8 cellular contexts compared by ENCODE assay signal in genomic region chr6:33702345-33702977, GRCh38. TPM values are rescaled to one million over a fixed set of nuclear protein-coding genes. Genes with fewer than 3 reads are reported as not detected.
DNase-seq lines count a peak whose midpoint lies in the region; ATAC-seq and TF ChIP-seq lines count a peak whose summit lies in the region.

No MANE protein-coding gene starts in this region.

- in situ Hi-C loops in GM23248 (cut with MboI), result loop anchor here (10.0 kb wide), 1 partner anchor 118 kb away; the partner anchor contains the start of gene BAK1

- H3K79me2 ChIP-seq in GM23248 (ENCODE audit: insufficient read depth), result no peaks in the 10 kb centered on the region

- H3K9me3 Mint-ChIP-seq in CD8-positive, alpha-beta T cell, result no peaks in the 10 kb centered on the region
- H3K9me3 Mint-ChIP-seq in endothelial cell (ENCODE audit: unreplicated experiment) (no peaks in the 10 kb centered on the region), naive B cell (no peaks in the 10 kb centered on the region)

- H3K4me2 ChIP-seq in GM23248 (ENCODE audit: unreplicated experiment), result no peak overlapping the region

- peaks cover 8% of the 10 kb centered on the region for H3K36me3 ChIP-seq in CD8-positive, alpha-beta T cell (ENCODE audit: insufficient read depth, low read length)
- H3K36me3 ChIP-seq in GM23248 (ENCODE audit: low read depth), result peaks cover 6% of the 10 kb centered on the region; the same call in 1 of the 2 replicates

- H3K4me3 ChIP-seq in CD8-positive, alpha-beta T cell (ENCODE audit: low read depth, low read length), result no peak overlapping the region
- no peak overlapping the region for H3K4me3 ChIP-seq in GM23248

- POLR2A ChIA-PET in CD8-positive, alpha-beta T cell (lab: Charles Lee), result interaction anchor here (0.7 to 1.1 kb wide), 2 partner anchors 8 to 157 kb away, joined by 3 to 4 read pairs; no protein-coding TSS in a partner anchor

- intact Hi-C loops in CD8-positive, alpha-beta T cell (cut with DNase I, micrococcal nuclease), result no loop called here

- no peaks in the 10 kb centered on the region for H3K27me3 ChIP-seq in CD8-positive, alpha-beta T cell (ENCODE audit: insufficient read depth, low read length)
- H3K27me3 ChIP-seq in GM23248 (replicated peaks; ENCODE audit: insufficient read depth), result no peaks in the 10 kb centered on the region

- WGBS in GM23248 (ENCODE audit: low coverage in 1 of 2, low lambda C conversion rate in 2 of 2, missing lambda C conversion rate in 2 of 2), 2 experiments, result 100% methylated on average over 1 of the region's 1 CpG

- H3K9ac ChIP-seq in GM23248, result peak overlapping the region; percentile 7; the same call in 1 of the 2 replicates

- peak; percentile 48 for ATAC-seq in CD8-positive, alpha-beta T cell
- ATAC-seq in naive B cell (ENCODE audit: low read depth in 2 of 2) (peak; percentile 47 to 73), HG02759 (IDR thresholded peaks at IDR 0.05; ENCODE audit: unreplicated experiment) (no peak), GM18909 (IDR thresholded peaks at IDR 0.05; ENCODE audit: poor library complexity, unreplicated experiment) (no peak)

- no peak for DNase-seq in CD8-positive, alpha-beta T cell
- DNase-seq in GM23248, result peak; percentile 84
- DNase-seq in RPMI7951 (ENCODE audit: low read depth), result peak; percentile 62
- DNase-seq in endothelial cell (ENCODE audit: low spot score), result peak; percentile 40
- no peak for DNase-seq in naive B cell
- DNase-seq in DMS153 (lab: John Stamatoyannopoulos, UW), result no peak

- H3K4me1 ChIP-seq in CD8-positive, alpha-beta T cell (ENCODE audit: insufficient read depth, low read length), result peaks cover 12% of the 10 kb centered on the region
- peaks cover 7% of the 10 kb centered on the region; the same call in 1 of the 2 replicates for H3K4me1 ChIP-seq in GM23248 (ENCODE audit: insufficient read depth)

- no peaks in the 10 kb centered on the region for H3K9me2 ChIP-seq in GM23248 (ENCODE audit: insufficient read depth)

- no peak for TF ChIP-seq CTCF in CD8-positive, alpha-beta T cell (IDR thresholded peaks at IDR 0.05)
- TF ChIP-seq CTCF in endothelial cell (IDR thresholded peaks at IDR 0.05; ENCODE audit: unreplicated experiment), result no peak

- no peak overlapping the region for H3K27ac ChIP-seq in CD8-positive, alpha-beta T cell (ENCODE audit: low read depth, low read length)
- H3K27ac ChIP-seq in GM23248, result peak overlapping the region; percentile 51

- H3K27me3 Mint-ChIP-seq in CD8-positive, alpha-beta T cell (ENCODE audit: low read depth), result no peaks in the 10 kb centered on the region
- peaks cover 3% of the 10 kb centered on the region for H3K27me3 Mint-ChIP-seq in endothelial cell (ENCODE audit: unreplicated experiment)
- H3K27me3 Mint-ChIP-seq in naive B cell, result no peaks in the 10 kb centered on the region

- no peak overlapping the region for H3K4me3 Mint-ChIP-seq in CD8-positive, alpha-beta T cell
- H3K4me3 Mint-ChIP-seq in endothelial cell (ENCODE audit: unreplicated experiment) (no peak overlapping the region), naive B cell (no peak overlapping the region)

- H3K27ac Mint-ChIP-seq in CD8-positive, alpha-beta T cell, result no peak overlapping the region
- H3K27ac Mint-ChIP-seq in endothelial cell (ENCODE audit: unreplicated experiment) (no peak overlapping the region), naive B cell (peak overlapping the region in 2 of 6 donors; percentile 26 to 58)

- peaks cover 5% of the 10 kb centered on the region for H3F3A ChIP-seq in GM23248 (ENCODE audit: insufficient read depth)

- CTCF ChIA-PET in CD8-positive, alpha-beta T cell (lab: Charles Lee), result interaction anchor here (1.0 to 4.3 kb wide), 5 partner anchors 9 to 114 kb away, joined by 3 to 106 read pairs (median 13); partner anchors contain the start of gene UQCC2

- no peak overlapping the region for H2AFZ ChIP-seq in GM23248

- H3K9me3 ChIP-seq in CD8-positive, alpha-beta T cell (ENCODE audit: low read length), result no peaks in the 10 kb centered on the region
- H3K9me3 ChIP-seq in GM23248 (ENCODE audit: low read depth), result no peaks in the 10 kb centered on the region

- H4K20me1 ChIP-seq in GM23248 (ENCODE audit: insufficient read depth), result no peaks in the 10 kb centered on the region

- H3K36me3 Mint-ChIP-seq in CD8-positive, alpha-beta T cell, result peaks cover 44% of the 10 kb centered on the region
- peaks cover 34% of the 10 kb centered on the region for H3K36me3 Mint-ChIP-seq in endothelial cell (ENCODE audit: low read depth, unreplicated experiment)
- H3K36me3 Mint-ChIP-seq in naive B cell, result no peaks in the 10 kb centered on the region

- peaks cover 18% of the 10 kb centered on the region for H3K4me1 Mint-ChIP-seq in CD8-positive, alpha-beta T cell (ENCODE audit: low read depth)
- H3K4me1 Mint-ChIP-seq in endothelial cell (ENCODE audit: unreplicated experiment) (peaks cover 54% of the 10 kb centered on the region), naive B cell (peaks cover 19 to 57% (median 49%) of the 10 kb centered on the region in 3 donors)

RNA-seq across cellular contexts. Expression of gene UQCC2, which starts 9.0 kb away (rescaled TPM):
- 1 to 10 TPM; 6.2 to 6.8 TPM for total RNA-seq in CD8-positive, alpha-beta T cell
- total RNA-seq in GM23248 (2014; rRNA removed; shearing (Covaris generic)), result 11.4 and 31.7 TPM in 2 replicates
- polyA plus RNA-seq in GM23248 (2016; fragmentation: Nextera tagmentation; extraction: Ambion mirVana), result 134 and 138 TPM in 2 replicates
- 58.2 and 66.4 TPM in 2 replicates for total RNA-seq in RPMI7951 (2014; rRNA removed; shearing (Covaris generic))
- 54.9 TPM for total RNA-seq in endothelial cell (ENCODE audit: unreplicated experiment)
- polyA plus RNA-seq in naive B cell (ENCODE audit: low read depth in 6 of 6), result 10 to 100 TPM; 29.4 to 53.0 (median 44.4) TPM

RNA-seq across cellular contexts. Expression of gene IP6K3, which starts 44.2 kb away (rescaled TPM):
- not detected for total RNA-seq in CD8-positive, alpha-beta T cell
- not detected in 2 replicates for total RNA-seq in GM23248 (2014; rRNA removed; shearing (Covaris generic))
- 0.08 TPM in 1 of 2 replicates, not detected in the other for polyA plus RNA-seq in GM23248 (2016; fragmentation: Nextera tagmentation; extraction: Ambion mirVana)
- total RNA-seq in RPMI7951 (2014; rRNA removed; shearing (Covaris generic)), result 0.36 and 1.1 TPM in 2 replicates
- total RNA-seq in endothelial cell (ENCODE audit: unreplicated experiment), result not detected
- polyA plus RNA-seq in naive B cell (ENCODE audit: low read depth in 6 of 6), result not detected

Comparison
In these comparisons a context has a peak if more than half of its experiments do, and no peak if none do; other contexts are left out.
1. ATAC-seq: peak in CD8-positive, alpha-beta T cell (single experiment) and naive B cell (2 of 2); none in HG02759 (single experiment) and GM18909 (single experiment).
2. DNase-seq: peak in GM23248 (single experiment), RPMI7951 (single experiment) and endothelial cell (single experiment); none in CD8-positive, alpha-beta T cell (0 of 7), naive B cell (single experiment) and DMS153 (single experiment).